In genomic region chr4:85448880-85449763, GRCh38 we compare ENCODE assay signal across 15 cellular contexts.
DNase-seq lines count a peak whose midpoint lies in the region; ATAC-seq lines count a peak whose summit lies in the region.
"Had no signal": no experiment of that assay in that cellular context is flagged by ENCODE, and none has a peak within 500 bp of the region (broad histone marks: within the 10 kb centered on the region; RNA-seq: fewer than 3 reads in every experiment).

No MANE protein-coding gene starts in this region.

- ATAC-seq in GM18870 (IDR thresholded peaks at IDR 0.05; ENCODE audit: unreplicated experiment) (peak; percentile 66), HG02571 (IDR thresholded peaks at IDR 0.05; ENCODE audit: unreplicated experiment) (peak; percentile 63), HG03520 (IDR thresholded peaks at IDR 0.05; ENCODE audit: unreplicated experiment) (peak; percentile 82), GM21723 (IDR thresholded peaks at IDR 0.05; ENCODE audit: unreplicated experiment) (no peak)

- DNase-seq in inferior parietal cortex (ENCODE audit: extremely low spot score) = peak; percentile 39
- no peak for DNase-seq in activated CD8-positive, alpha-beta memory T cell treated with anti-CD3 and anti-CD28 coated beads, Interleukin-2, amount 50 U/mL, for 4 hours
- no peak for DNase-seq in T1000 (lab: John Stamatoyannopoulos, UW)
- DNase-seq in OCI-M2 (lab: John Stamatoyannopoulos, UW; ENCODE audit: unreplicated experiment) = no peak
- DNase-seq: activated CD4-positive, CD25-positive, alpha-beta regulatory T cell; activated CD8-positive, alpha-beta memory T cell treated with anti-CD3 and anti-CD28 coated beads, Interleukin-2, amount 50 U/mL, for 48 hours; DMS53; endodermal cell; immature natural killer cell; mammary epithelial cell; OCI-M1 had no signal
